In genomic region chr3:152480282-152480953, GRCh38 we compare ENCODE assay signal across 13 cellular contexts.
DNase-seq lines count a peak whose midpoint lies in the region; ATAC-seq and TF ChIP-seq lines count a peak whose summit lies in the region.
"Had no signal": no experiment of that assay in that cellular context is flagged by ENCODE, and none has a peak within 500 bp of the region (broad histone marks: within the 10 kb centered on the region; RNA-seq: fewer than 3 reads in every experiment).

No MANE protein-coding gene starts in this region.

- H3K27ac ChIP-seq in DOHH2 (ENCODE audit: low read depth, low read length) (peak overlapping the region; percentile 29), left lung (no peak overlapping the region)
- H3K27ac ChIP-seq: skin epidermis had no signal

- H4K20me1 ChIP-seq in DOHH2 (ENCODE audit: control insufficient read depth, insufficient read depth, low read depth, low read length) = no peaks in the 10 kb centered on the region

- H3K9me3 Mint-ChIP-seq in mesothelial cell of epicardium = peaks cover 52% of the 10 kb centered on the region
- H3K9me3 Mint-ChIP-seq in activated CD8-positive, alpha-beta T cell treated with anti-CD3 and anti-CD28 coated beads, Interleukin-2, amount 10 ng/mL, durations not matched to agents 7 days and 5 days (ENCODE audit: insufficient read depth) = no peaks in the 10 kb centered on the region

- peak; percentile 96 for ATAC-seq in GM19351 (IDR thresholded peaks at IDR 0.05; ENCODE audit: unreplicated experiment)
- ATAC-seq in HG02763 (IDR thresholded peaks at IDR 0.05; ENCODE audit: unreplicated experiment) = peak; percentile 80
- ATAC-seq in HG03460 (IDR thresholded peaks at IDR 0.05; ENCODE audit: unreplicated experiment) = peak; percentile 75
- ATAC-seq in activated CD8-positive, alpha-beta T cell treated with anti-CD3 and anti-CD28 coated beads, Interleukin-2, amount 10 ng/mL, durations not matched to agents 7 days and 5 days = no peak
- no peak for ATAC-seq in left lung

- intact Hi-C loops in left lung (cut with DNase I) = no loop called here

- no peaks in the 10 kb centered on the region for H3K9me2 ChIP-seq in DOHH2 (replicated peaks; ENCODE audit: control insufficient read depth, low read length)

- H3K4me3 ChIP-seq in DOHH2 (ENCODE audit: low read length) (peak overlapping the region; percentile 33), left lung (no peak overlapping the region)
- H3K4me3 ChIP-seq: skin epidermis had no signal

- H3K79me2 ChIP-seq in DOHH2 (ENCODE audit: control insufficient read depth, low read length) = no peaks in the 10 kb centered on the region

- H3F3A ChIP-seq in DOHH2 (ENCODE audit: control insufficient read depth, insufficient read depth) = no peaks in the 10 kb centered on the region

- no peaks in the 10 kb centered on the region for H3K4me1 Mint-ChIP-seq in mesothelial cell of epicardium
- no peaks in the 10 kb centered on the region for H3K4me1 Mint-ChIP-seq in activated CD8-positive, alpha-beta T cell treated with anti-CD3 and anti-CD28 coated beads, Interleukin-2, amount 10 ng/mL, durations not matched to agents 7 days and 5 days (ENCODE audit: low read depth)

- CTCF ChIA-PET in activated CD8-positive, alpha-beta T cell treated with anti-CD3 and anti-CD28 coated beads, Interleukin-2, amount 10 ng/mL, durations not matched to agents 7 days and 5 days (lab: Charles Lee) = interaction anchor here (1.7 kb wide), 1 partner anchor 21 kb away, joined by 3 read pairs; no protein-coding TSS in a partner anchor

- peaks cover 10% of the 10 kb centered on the region for H3K36me3 Mint-ChIP-seq in mesothelial cell of epicardium
- H3K36me3 Mint-ChIP-seq in activated CD8-positive, alpha-beta T cell treated with anti-CD3 and anti-CD28 coated beads, Interleukin-2, amount 10 ng/mL, durations not matched to agents 7 days and 5 days (ENCODE audit: low read depth) = peaks cover 8% of the 10 kb centered on the region

- H3K4me2 ChIP-seq in DOHH2 (ENCODE audit: low read length) = peak overlapping the region; percentile 53

- no peak overlapping the region for H3K27ac Mint-ChIP-seq in mesothelial cell of epicardium
- H3K27ac Mint-ChIP-seq in activated CD8-positive, alpha-beta T cell treated with anti-CD3 and anti-CD28 coated beads, Interleukin-2, amount 10 ng/mL, durations not matched to agents 7 days and 5 days = no peak overlapping the region

- no peak overlapping the region for H3K4me3 Mint-ChIP-seq in mesothelial cell of epicardium
- H3K4me3 Mint-ChIP-seq in activated CD8-positive, alpha-beta T cell treated with anti-CD3 and anti-CD28 coated beads, Interleukin-2, amount 10 ng/mL, durations not matched to agents 7 days and 5 days = no peak overlapping the region

- H3K4me1 ChIP-seq in DOHH2 (ENCODE audit: control insufficient read depth, low read length) (peaks cover 25% of the 10 kb centered on the region), left lung (no peaks in the 10 kb centered on the region)

- TF ChIP-seq CTCF in DOHH2 (IDR thresholded peaks at IDR 0.05; ENCODE audit: low read depth, low read length, poor library complexity, severe bottlenecking) (no peak), mesothelial cell of epicardium (IDR thresholded peaks at IDR 0.05; ENCODE audit: unreplicated experiment) (no peak), left lung (IDR thresholded peaks at IDR 0.05) (no peak)

- no peaks in the 10 kb centered on the region for H3K27me3 Mint-ChIP-seq in mesothelial cell of epicardium (ENCODE audit: low read depth)
- peaks cover 18% of the 10 kb centered on the region for H3K27me3 Mint-ChIP-seq in activated CD8-positive, alpha-beta T cell treated with anti-CD3 and anti-CD28 coated beads, Interleukin-2, amount 10 ng/mL, durations not matched to agents 7 days and 5 days (ENCODE audit: low read depth)

- POLR2A ChIA-PET in activated CD8-positive, alpha-beta T cell treated with anti-CD3 and anti-CD28 coated beads, Interleukin-2, amount 10 ng/mL, durations not matched to agents 7 days and 5 days (lab: Charles Lee) = no interaction called here

- H3K27me3 ChIP-seq in DOHH2 (ENCODE audit: control insufficient read depth, low read length) (no peaks in the 10 kb centered on the region), left lung (no peaks in the 10 kb centered on the region)

- H3K9me3 ChIP-seq in DOHH2 (ENCODE audit: control insufficient read depth, insufficient read depth, low read length) = no peaks in the 10 kb centered on the region
- H3K9me3 ChIP-seq in left lung = peaks cover 0 to 9% of the 10 kb centered on the region in 2 donors

- H3K36me3 ChIP-seq in DOHH2 (ENCODE audit: control insufficient read depth, low read length) (no peaks in the 10 kb centered on the region), left lung (no peaks in the 10 kb centered on the region)

- DNase-seq in mesothelial cell of epicardium (ENCODE audit: low spot score in 2 of 2, unreplicated experiment in 2 of 2) (no peak), left lung (no peak), COLO668 (lab: John Stamatoyannopoulos, UW; ENCODE audit: unreplicated experiment) (no peak)
- no peak for DNase-seq in activated CD8-positive, alpha-beta T cell treated with anti-CD3 and anti-CD28 coated beads, Interleukin-2, amount 10 ng/mL, durations not matched to agents 7 days and 5 days
- DNase-seq: activated CD8-positive, alpha-beta memory T cell treated with anti-CD3 and anti-CD28 coated beads, Interleukin-2, amount 50 U/mL, for 48 hours; EL; HCEC 1CT; stimulated activated CD8-positive, alpha-beta memory T cell treated with anti-CD3 and anti-CD28 coated beads, Interleukin-4, amount 100 ng/mL, for 48 hours had no signal

Comparison
In these comparisons a context has a peak if more than half of its experiments do, and no peak if none do; other contexts are left out.
1. ATAC-seq: peak in GM19351 (single experiment), HG02763 (single experiment) and HG03460 (single experiment); none in activated CD8-positive, alpha-beta T cell treated with anti-CD3 and anti-CD28 coated beads, Interleukin-2, amount 10 ng/mL, durations not matched to agents 7 days and 5 days (single experiment) and left lung (single experiment).